In genomic region chr17:79306688-79307323, GRCh38 we compare ENCODE assay signal across 13 cellular contexts.
A peak's percentile ranks its signal among the peaks of the same experiment; 100 is the strongest.
DNase-seq lines count a peak whose midpoint lies in the region; ATAC-seq and TF ChIP-seq lines count a peak whose summit lies in the region.
"Had no signal": no experiment of that assay in that cellular context is flagged by ENCODE, and none has a peak within 500 bp of the region (broad histone marks: within the 10 kb centered on the region; RNA-seq: fewer than 3 reads in every experiment).

No MANE protein-coding gene starts in this region.

- TF ChIP-seq CTCF in adrenal gland (IDR thresholded peaks at IDR 0.05), result no peak

- DNase-seq in Caki2 (ENCODE audit: low read depth), result peak; percentile 50
- DNase-seq in NCI-H1105 treated with DMSO at 0.1 percent for 48 hours (lab: John Stamatoyannopoulos, UW), result peak; percentile 69
- peak in 5 of 7 donors; percentile 12 to 54 (median 18) for DNase-seq in adrenal gland
- peak; percentile 5 for DNase-seq in myocyte (ENCODE audit: low read depth)
- DNase-seq in T-helper 1 cell, result no peak
- DNase-seq in activated naive CD4-positive, alpha-beta T cell treated with anti-CD3 and anti-CD28 coated beads, Interleukin-2, amount 50 U/mL, for 72 hours (ENCODE audit: low spot score in 2 of 2), result no peak
- DNase-seq in DMS114 treated with DMSO at 0.1 percent for 48 hours (lab: John Stamatoyannopoulos, UW; ENCODE audit: unreplicated experiment), result no peak
- DNase-seq in nucleus accumbens (lab: John Stamatoyannopoulos, UW), result no peak
- DNase-seq: activated CD8-positive, alpha-beta memory T cell treated with anti-CD3 and anti-CD28 coated beads for 24 hours; activated naive CD8-positive, alpha-beta T cell treated with anti-CD3 and anti-CD28 coated beads, Interleukin-2, amount 10 ng/mL, durations not matched to agents 7 days and 5 days; BE2C; T-helper 9 cell had no signal

- H3K27ac Mint-ChIP-seq in activated naive CD4-positive, alpha-beta T cell treated with anti-CD3 and anti-CD28 coated beads, Interleukin-2, amount 50 U/mL, for 72 hours, result no peak overlapping the region
- H3K27ac Mint-ChIP-seq: activated naive CD8-positive, alpha-beta T cell treated with anti-CD3 and anti-CD28 coated beads, Interleukin-2, amount 10 ng/mL, durations not matched to agents 7 days and 5 days; dendritic cell treated with granulocyte-macrophage colony-stimulating factor and Interleukin-4, amounts not matched to agents 40 ng/mL and 50 ng/mL, for 4 days had no signal

- intact Hi-C loops in adrenal gland (cut with DNase I), result no loop called here

- ATAC-seq in activated naive CD4-positive, alpha-beta T cell treated with anti-CD3 and anti-CD28 coated beads, Interleukin-2, amount 50 U/mL, for 72 hours, result no peak

- no peaks in the 10 kb centered on the region for H3K9me3 Mint-ChIP-seq in activated naive CD4-positive, alpha-beta T cell treated with anti-CD3 and anti-CD28 coated beads, Interleukin-2, amount 50 U/mL, for 72 hours
- H3K9me3 Mint-ChIP-seq: activated naive CD8-positive, alpha-beta T cell treated with anti-CD3 and anti-CD28 coated beads, Interleukin-2, amount 10 ng/mL, durations not matched to agents 7 days and 5 days; dendritic cell treated with granulocyte-macrophage colony-stimulating factor and Interleukin-4, amounts not matched to agents 40 ng/mL and 50 ng/mL, for 4 days had no signal

- H3K27ac ChIP-seq in adrenal gland, result peak overlapping the region in 1 of 5 donors; percentile 34

- TF ChIP-seq POLR2A in adrenal gland (IDR thresholded peaks at IDR 0.05), result no peak

- H3K27me3 ChIP-seq in adrenal gland, result peaks cover 7% of the 10 kb centered on the region

- no peaks in the 10 kb centered on the region for H3K4me1 ChIP-seq in adrenal gland (replicated peaks in 1 of 2)
- H3K4me1 ChIP-seq: BE2C had no signal

- H3K36me3 ChIP-seq in adrenal gland (replicated peaks in 1 of 2), result no peaks in the 10 kb centered on the region
- H3K36me3 ChIP-seq: BE2C had no signal

- H3K9me3 ChIP-seq in adrenal gland (replicated peaks in 1 of 3), result no peaks in the 10 kb centered on the region
- H3K9me3 ChIP-seq: BE2C had no signal

- H3K4me3 ChIP-seq in adrenal gland, result no peak overlapping the region

- WGBS in adrenal gland, 4 donors, result 27 to 48% (median 36%) methylated on average over 18 to 22 of the region's 22 CpGs

- no peaks in the 10 kb centered on the region for H3K36me3 Mint-ChIP-seq in activated naive CD4-positive, alpha-beta T cell treated with anti-CD3 and anti-CD28 coated beads, Interleukin-2, amount 50 U/mL, for 72 hours
- H3K36me3 Mint-ChIP-seq: activated naive CD8-positive, alpha-beta T cell treated with anti-CD3 and anti-CD28 coated beads, Interleukin-2, amount 10 ng/mL, durations not matched to agents 7 days and 5 days had no signal

- in situ Hi-C loops in Caki2 (cut with HindIII; ENCODE audit: low pct_unique_long_range_greater_than_20kb, low sequenced_read_pairs), result no loop called here

Comparison
In these comparisons a context has a peak if more than half of its experiments do, and no peak if none do; other contexts are left out.
1. DNase-seq: peak in Caki2 (single experiment), NCI-H1105 treated with DMSO at 0.1 percent for 48 hours (single experiment), adrenal gland (5 of 7) and myocyte (single experiment); none in T-helper 1 cell (0 of 5), activated naive CD4-positive, alpha-beta T cell treated with anti-CD3 and anti-CD28 coated beads, Interleukin-2, amount 50 U/mL, for 72 hours (0 of 2), DMS114 treated with DMSO at 0.1 percent for 48 hours (single experiment) and nucleus accumbens (0 of 56).